17 cellular contexts compared by ENCODE assay signal in the genomic region with DNA sequence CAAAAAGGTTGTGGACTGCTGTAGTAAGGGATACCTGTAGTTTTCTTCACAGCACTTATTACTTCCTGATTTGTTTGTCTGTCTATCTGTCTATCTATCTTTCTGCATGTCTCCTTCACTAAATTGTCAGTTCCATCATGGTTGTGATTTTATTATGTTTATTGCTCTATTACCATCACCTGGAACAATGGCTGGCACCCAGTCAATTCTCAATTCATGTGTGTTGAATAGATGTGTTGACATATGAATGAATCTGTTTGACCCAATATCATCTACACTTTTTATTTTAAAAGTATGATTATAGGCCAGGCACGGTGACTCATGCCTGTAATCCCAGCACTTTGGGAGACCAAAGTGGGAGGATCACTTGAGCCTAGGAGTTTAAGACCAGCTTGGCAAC.
A peak's percentile ranks its signal among the peaks of the same experiment; 100 is the strongest.
DNase-seq lines count a peak whose midpoint lies in the region; ATAC-seq and TF ChIP-seq lines count a peak whose summit lies in the region.
"Had no signal": no experiment of that assay in that cellular context is flagged by ENCODE, and none has a peak within 500 bp of the region (broad histone marks: within the 10 kb centered on the region; RNA-seq: fewer than 3 reads in every experiment).

No MANE protein-coding gene starts in this region.

- H3K36me3 ChIP-seq in mammary epithelial cell (ENCODE audit: insufficient read depth, low read length), result no peaks in the 10 kb centered on the region

- H3K4me2 ChIP-seq in mammary epithelial cell (ENCODE audit: insufficient read depth, low read depth, low read length), result no peak overlapping the region
- H3K4me2 ChIP-seq: A549 had no signal

- H3K9ac ChIP-seq in mammary epithelial cell (ENCODE audit: insufficient read depth, low read length), result no peak overlapping the region

- H3K9me3 Mint-ChIP-seq in MCF 10A (ENCODE audit: unreplicated experiment), result peaks cover 8% of the 10 kb centered on the region
- H3K9me3 Mint-ChIP-seq in activated T-helper 17 cell treated with anti-CD3 and anti-CD28 coated beads, Interleukin-2, amount 50 U/mL, for 72 hours, result peaks cover 5% of the 10 kb centered on the region

- intact Hi-C loops in MCF 10A (cut with micrococcal nuclease), result no loop called here
- intact Hi-C loops in mammary epithelial cell (cut with micrococcal nuclease), result no loop called here

- no peaks in the 10 kb centered on the region for H3K27me3 Mint-ChIP-seq in MCF 10A (ENCODE audit: insufficient read depth, unreplicated experiment)
- H3K27me3 Mint-ChIP-seq in activated T-helper 17 cell treated with anti-CD3 and anti-CD28 coated beads, Interleukin-2, amount 50 U/mL, for 72 hours, result no peaks in the 10 kb centered on the region
- H3K27me3 Mint-ChIP-seq: CD4-positive, alpha-beta T cell had no signal

- CTCF ChIA-PET in MCF 10A (lab: Yijun Ruan, JAX), result no interaction called here
- CTCF ChIA-PET in mammary epithelial cell (lab: Charles Lee; ENCODE audit: low non-redundant PET), result no interaction called here

- POLR2A ChIA-PET in MCF 10A (lab: Yijun Ruan, JAX), result no interaction called here

- dilution Hi-C loops in mammary epithelial cell (cut with HindIII; ENCODE audit: low sequenced_read_pairs), result no loop called here

- BruUV-seq in MCF 10A (replicated peaks; lab: Mats Ljungman, UMichigan) (no TSS peak), mammary epithelial cell (replicated peaks; lab: Mats Ljungman, UMichigan) (no TSS peak)

- no peaks in the 10 kb centered on the region for H3K4me1 ChIP-seq in mammary epithelial cell (ENCODE audit: insufficient read depth, low read length)
- H3K4me1 ChIP-seq: A549 had no signal

- H3K9me3 ChIP-seq in mammary epithelial cell (replicated peaks; ENCODE audit: insufficient read depth, low read length), result peaks cover 5% of the 10 kb centered on the region

- H4K20me1 ChIP-seq in mammary epithelial cell (ENCODE audit: insufficient read depth, low read length), result no peaks in the 10 kb centered on the region

- in situ Hi-C loops in mammary epithelial cell (cut with MboI; ENCODE audit: low sequenced_read_pairs in 2 of 2), result no loop called here

- no peaks in the 10 kb centered on the region for H3K79me2 ChIP-seq in mammary epithelial cell (ENCODE audit: insufficient read depth, low read length)

- no peak for ATAC-seq in activated T-helper 17 cell treated with anti-CD3 and anti-CD28 coated beads, Interleukin-2, amount 50 U/mL, for 72 hours (replicated peaks)
- ATAC-seq: A549 had no signal

- H3K4me1 Mint-ChIP-seq in MCF 10A (ENCODE audit: insufficient read depth, unreplicated experiment), result no peaks in the 10 kb centered on the region
- H3K4me1 Mint-ChIP-seq in activated T-helper 17 cell treated with anti-CD3 and anti-CD28 coated beads, Interleukin-2, amount 50 U/mL, for 72 hours, result no peaks in the 10 kb centered on the region
- H3K4me1 Mint-ChIP-seq: H9 had no signal

- no peak for TF ChIP-seq CTCF in MCF 10A (IDR thresholded peaks at IDR 0.05; ENCODE audit: unreplicated experiment)
- TF ChIP-seq CTCF in mammary epithelial cell (conservative IDR thresholded peaks at IDR 0.05 in 1 of 2, IDR thresholded peaks at IDR 0.05 in 1 of 2; ENCODE audit: extremely low read depth in 1 of 2, insufficient read depth in 1 of 2, low read depth in 1 of 2, low read length in 2 of 2), result no peak

- DNase-seq in NCI-H1417 (lab: John Stamatoyannopoulos, UW) (peak in 2 of 3 experiments; percentile 2 to 23), NCI-H1417 treated with DMSO at 0.1 percent for 48 hours (lab: John Stamatoyannopoulos, UW) (no peak), MCF 10A (ENCODE audit: unreplicated experiment) (peak; percentile 8), mammary epithelial cell (no peak), dermis microvascular lymphatic vessel endothelial cell (ENCODE audit: low read depth in 2 of 2) (peak; percentile 81 to 85), cerebellum (ENCODE audit: low spot score) (no peak), DMS79 treated with DMSO at 0.1 percent for 48 hours (lab: John Stamatoyannopoulos, UW) (no peak)
- DNase-seq: AML-193; CD4-positive, alpha-beta T cell; DMS153; DMS79; GF-D8; H9 had no signal

- no peaks in the 10 kb centered on the region for H3K27me3 ChIP-seq in mammary epithelial cell (ENCODE audit: insufficient read depth, low read length)

- WGBS in mammary epithelial cell (ENCODE audit: low coverage, missing lambda C conversion rate), result 20% methylated on average over 1 of the region's 1 CpG

- no peak overlapping the region for H2AFZ ChIP-seq in mammary epithelial cell (ENCODE audit: low read depth, low read length)

- no peak overlapping the region for H3K4me3 ChIP-seq in mammary epithelial cell (replicated peaks in 1 of 3; ENCODE audit: insufficient read depth in 1 of 3, low read depth in 2 of 3, low read length in 3 of 3)
- H3K4me3 ChIP-seq: A549 had no signal

- H3K27ac ChIP-seq in mammary epithelial cell (ENCODE audit: insufficient read depth, low read depth, low read length), result no peak overlapping the region
- H3K27ac ChIP-seq: 22Rv1, A549, C4-2B had no signal

- no peak overlapping the region for H3K4me3 Mint-ChIP-seq in MCF 10A (ENCODE audit: unreplicated experiment)
- H3K4me3 Mint-ChIP-seq in activated T-helper 17 cell treated with anti-CD3 and anti-CD28 coated beads, Interleukin-2, amount 50 U/mL, for 72 hours, result no peak overlapping the region
- H3K4me3 Mint-ChIP-seq: CD4-positive, alpha-beta T cell; H9 had no signal

- H3K36me3 Mint-ChIP-seq in MCF 10A (ENCODE audit: insufficient read depth, unreplicated experiment), result peaks cover 5% of the 10 kb centered on the region
- no peaks in the 10 kb centered on the region for H3K36me3 Mint-ChIP-seq in activated T-helper 17 cell treated with anti-CD3 and anti-CD28 coated beads, Interleukin-2, amount 50 U/mL, for 72 hours (ENCODE audit: low read depth)

- no peak overlapping the region for H3K27ac Mint-ChIP-seq in MCF 10A (ENCODE audit: low read depth, unreplicated experiment)
- H3K27ac Mint-ChIP-seq in activated T-helper 17 cell treated with anti-CD3 and anti-CD28 coated beads, Interleukin-2, amount 50 U/mL, for 72 hours, result no peak overlapping the region
- H3K27ac Mint-ChIP-seq: CD4-positive, alpha-beta T cell; H9 had no signal

Comparison
In these comparisons a context has a peak if more than half of its experiments do, and no peak if none do; other contexts are left out.
1. DNase-seq: peak in NCI-H1417 (2 of 3), MCF 10A (single experiment) and dermis microvascular lymphatic vessel endothelial cell (2 of 2); none in NCI-H1417 treated with DMSO at 0.1 percent for 48 hours (single experiment), mammary epithelial cell (single experiment), cerebellum (single experiment) and DMS79 treated with DMSO at 0.1 percent for 48 hours (single experiment).